In the genomic region with DNA sequence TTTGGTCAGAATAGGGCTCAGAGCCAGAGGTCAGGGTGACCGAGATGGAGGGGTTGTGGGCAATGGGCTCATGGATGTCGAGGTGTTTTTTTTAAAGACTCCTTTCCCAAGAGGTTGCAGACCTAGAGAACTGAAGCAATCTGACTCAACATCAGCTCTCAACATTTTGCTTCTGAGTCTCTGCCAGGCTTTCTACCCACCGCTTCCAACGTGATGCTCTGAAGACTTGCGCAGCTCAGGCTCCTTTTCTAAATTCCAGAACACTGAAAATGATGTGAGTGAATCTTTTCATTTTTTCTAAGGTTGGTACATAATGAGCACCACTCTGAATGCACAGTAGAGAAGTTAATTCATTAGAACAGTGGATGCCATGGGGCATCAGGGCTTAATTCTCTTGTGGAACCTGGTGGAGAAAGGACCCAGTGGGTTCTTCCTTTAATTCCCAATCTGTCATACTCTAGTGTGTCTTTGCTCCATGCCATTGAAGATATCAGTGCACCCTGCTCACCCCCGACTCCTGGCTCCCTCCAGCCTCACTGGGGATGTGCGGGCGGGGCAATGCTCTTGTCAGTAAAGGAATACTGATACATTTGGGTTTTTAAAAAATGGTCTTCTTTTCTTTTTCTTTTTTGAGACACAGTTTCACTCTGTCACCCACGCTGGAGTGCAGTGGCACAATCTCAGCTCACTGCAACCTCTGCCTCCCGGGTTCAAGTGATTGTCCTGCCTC, we compare ENCODE assay signal across 16 cellular contexts. TPM values are rescaled to one million over a fixed set of nuclear protein-coding genes. Genes with fewer than 3 reads are reported as not detected.
A peak's percentile ranks its signal among the peaks of the same experiment; 100 is the strongest.
DNase-seq lines count a peak whose midpoint lies in the region; ATAC-seq and TF ChIP-seq lines count a peak whose summit lies in the region.
"Had no signal": no experiment of that assay in that cellular context is flagged by ENCODE, and none has a peak within 500 bp of the region (broad histone marks: within the 10 kb centered on the region; RNA-seq: fewer than 3 reads in every experiment).

No MANE protein-coding gene starts in this region.

- H3K9me3 ChIP-seq in GM23248 (ENCODE audit: low read depth) = no peaks in the 10 kb centered on the region
- no peaks in the 10 kb centered on the region for H3K9me3 ChIP-seq in CD8-positive, alpha-beta T cell (ENCODE audit: low read length)

- H3K4me2 ChIP-seq in GM23248 (ENCODE audit: unreplicated experiment) = peak overlapping the region; percentile 67

- no peaks in the 10 kb centered on the region for H4K20me1 ChIP-seq in GM23248 (ENCODE audit: insufficient read depth)

- H3K9me3 Mint-ChIP-seq in nephron = no peaks in the 10 kb centered on the region
- H3K9me3 Mint-ChIP-seq in CD8-positive, alpha-beta T cell = no peaks in the 10 kb centered on the region
- H3K9me3 Mint-ChIP-seq: CD4-positive, alpha-beta T cell had no signal

- H3K36me3 ChIP-seq in GM23248 (ENCODE audit: low read depth) = no peaks in the 10 kb centered on the region
- H3K36me3 ChIP-seq in CD8-positive, alpha-beta T cell (ENCODE audit: insufficient read depth, low read length) = no peaks in the 10 kb centered on the region

- H3K4me3 ChIP-seq in GM23248 = no peak overlapping the region
- no peak overlapping the region for H3K4me3 ChIP-seq in CD8-positive, alpha-beta T cell (ENCODE audit: low read depth, low read length)

- peaks cover 13% of the 10 kb centered on the region for H3K4me1 ChIP-seq in GM23248 (ENCODE audit: insufficient read depth)
- H3K4me1 ChIP-seq in CD8-positive, alpha-beta T cell (ENCODE audit: insufficient read depth, low read length) = no peaks in the 10 kb centered on the region

- 91 to 95% methylated on average over 10 of the region's 10 CpGs for WGBS in GM23248 (ENCODE audit: low coverage in 1 of 2, low lambda C conversion rate in 2 of 2, missing lambda C conversion rate in 2 of 2), 2 experiments

- intact Hi-C loops in CD8-positive, alpha-beta T cell (cut with DNase I, micrococcal nuclease) = no loop called here

- peaks cover 7% of the 10 kb centered on the region for H3K4me1 Mint-ChIP-seq in nephron
- H3K4me1 Mint-ChIP-seq in CD8-positive, alpha-beta T cell (ENCODE audit: low read depth) = no peaks in the 10 kb centered on the region
- H3K4me1 Mint-ChIP-seq: B cell had no signal

- H3K27ac ChIP-seq in GM23248 = 0 out of 2 replicates have a peak overlapping the region, but pooled peaks have one; percentile 60
- peak overlapping the region; percentile 17 for H3K27ac ChIP-seq in epithelial cell of prostate
- no peak overlapping the region for H3K27ac ChIP-seq in CD8-positive, alpha-beta T cell (ENCODE audit: low read depth, low read length)

- 0 out of 2 replicates have a peak overlapping the region, but pooled peaks have one; percentile 27 for H3K9ac ChIP-seq in GM23248

- peak overlapping the region in 2 of 3 experiments; percentile 88 to 94 for H3K27ac Mint-ChIP-seq in nephron
- no peak overlapping the region for H3K27ac Mint-ChIP-seq in CD8-positive, alpha-beta T cell
- H3K27ac Mint-ChIP-seq: B cell; CD4-positive, alpha-beta T cell had no signal

- DNase-seq in GM23248 (no peak), epithelial cell of prostate (ENCODE audit: low read depth, low spot score) (no peak), cerebellum (ENCODE audit: low spot score) (no peak), Kasumi-1 (lab: John Stamatoyannopoulos, UW) (no peak)
- DNase-seq in CD8-positive, alpha-beta T cell = no peak
- DNase-seq in stimulated activated naive CD8-positive, alpha-beta T cell treated with anti-CD3 and anti-CD28 coated beads, Interleukin-15, Interleukin-2, amounts not matched to agents 100 U/mL and 50 U/mL, for 24 hours = no peak
- DNase-seq: ACHN; C1 segment of cervical spinal cord; CD4-positive, alpha-beta T cell; DMS79; GDM1; H7; Karpas-422 had no signal

- CTCF ChIA-PET in CD8-positive, alpha-beta T cell (lab: Charles Lee) = no interaction called here

- no peak for TF ChIP-seq CTCF in nephron (IDR thresholded peaks at IDR 0.05; ENCODE audit: unreplicated experiment in 3 of 3)
- TF ChIP-seq CTCF in CD8-positive, alpha-beta T cell (IDR thresholded peaks at IDR 0.05) = no peak

- POLR2A ChIA-PET in CD8-positive, alpha-beta T cell (lab: Charles Lee) = no interaction called here

- H3F3A ChIP-seq in GM23248 (ENCODE audit: insufficient read depth) = peaks cover 14% of the 10 kb centered on the region; the same call in 1 of the 2 replicates

- H2AFZ ChIP-seq in GM23248 = peak overlapping the region; percentile 70; the same call in 1 of the 2 replicates

- H3K27me3 ChIP-seq in GM23248 (replicated peaks; ENCODE audit: insufficient read depth) = no peaks in the 10 kb centered on the region
- no peaks in the 10 kb centered on the region for H3K27me3 ChIP-seq in CD8-positive, alpha-beta T cell (ENCODE audit: insufficient read depth, low read length)

- H3K9me2 ChIP-seq in GM23248 (ENCODE audit: insufficient read depth) = no peaks in the 10 kb centered on the region

- no peaks in the 10 kb centered on the region for H3K79me2 ChIP-seq in GM23248 (ENCODE audit: insufficient read depth)

- H3K27me3 Mint-ChIP-seq in nephron (ENCODE audit: low read depth) = peaks cover 3% of the 10 kb centered on the region
- peaks cover 2% of the 10 kb centered on the region for H3K27me3 Mint-ChIP-seq in CD8-positive, alpha-beta T cell (ENCODE audit: low read depth)

- no peaks in the 10 kb centered on the region for H3K36me3 Mint-ChIP-seq in nephron (ENCODE audit: low read depth)
- no peaks in the 10 kb centered on the region for H3K36me3 Mint-ChIP-seq in CD8-positive, alpha-beta T cell

- in situ Hi-C loops in GM23248 (cut with MboI) = no loop called here

- no peak overlapping the region for H3K4me3 Mint-ChIP-seq in nephron
- H3K4me3 Mint-ChIP-seq in CD8-positive, alpha-beta T cell = no peak overlapping the region
- H3K4me3 Mint-ChIP-seq: B cell; CD4-positive, alpha-beta T cell had no signal

- no peak for ATAC-seq in CD8-positive, alpha-beta T cell
- ATAC-seq in stimulated activated naive CD8-positive, alpha-beta T cell treated with anti-CD3 and anti-CD28 coated beads, Interleukin-15, Interleukin-2, amounts not matched to agents 100 U/mL and 50 U/mL, for 24 hours = no peak
- ATAC-seq: HepG2 had no signal

RNA-seq across cellular contexts. Expression of a gene that starts 17.0 kb away (rescaled TPM):
- total RNA-seq in GM23248 (2014; rRNA removed; shearing (Covaris generic)) = 46.0 and 47.3 TPM in 2 replicates
- polyA plus RNA-seq in GM23248 (2016; fragmentation: Nextera tagmentation; extraction: Ambion mirVana) = 5.0 and 7.4 TPM in 2 replicates
- under 1 TPM; 0.14 to 0.33 TPM for total RNA-seq in CD8-positive, alpha-beta T cell
- 32.3 TPM for total RNA-seq in cerebellum

Comparison
In these comparisons a context has a peak if more than half of its experiments do, and no peak if none do; other contexts are left out.
1. RNA of a gene that starts 17.0 kb away (total RNA-seq): 46.0 to 47.3 TPM in GM23248 and 32.3 TPM in cerebellum (single experiment); 0.14 to 0.33 TPM in CD8-positive, alpha-beta T cell; every median in the first group is over 10 times any median in the second.